In the genomic region with DNA sequence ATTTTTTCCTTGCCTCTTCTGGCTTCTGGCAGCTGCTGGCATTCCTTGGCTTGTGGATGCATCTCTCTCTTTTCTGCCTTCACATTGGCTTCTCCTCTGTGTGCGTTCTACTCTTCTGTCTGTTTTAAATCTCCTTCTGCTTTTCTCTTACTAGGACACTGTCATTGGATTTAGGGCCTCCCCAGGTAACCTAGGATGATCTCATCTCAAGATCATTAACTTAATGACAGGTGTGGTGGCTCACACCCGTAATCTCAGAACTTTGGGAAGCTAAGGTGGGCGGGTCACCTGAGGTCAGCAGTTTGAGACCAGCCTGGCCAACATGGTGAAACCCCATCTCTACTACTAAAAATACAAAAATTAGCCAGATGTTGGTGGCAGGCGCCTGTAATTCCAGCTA, we compare ENCODE assay signal across 34 cellular contexts. TPM values are rescaled to one million over a fixed set of nuclear protein-coding genes. Genes with fewer than 3 reads are reported as not detected.
DNase-seq lines count a peak whose midpoint lies in the region; ATAC-seq, FAIRE-seq and TF ChIP-seq lines count a peak whose summit lies in the region.
"Had no signal": no experiment of that assay in that cellular context is flagged by ENCODE, and none has a peak within 500 bp of the region (broad histone marks: within the 10 kb centered on the region; RNA-seq: fewer than 3 reads in every experiment).

No MANE protein-coding gene starts in this region.

- no peaks in the 10 kb centered on the region for H3K4me1 ChIP-seq in HEK293 (ENCODE audit: control insufficient read depth, insufficient read depth, low read length)
- H3K4me1 ChIP-seq in K562 (replicated peaks in 1 of 2; ENCODE audit: control insufficient read depth in 2 of 2, insufficient read depth in 2 of 2, low read length in 2 of 2): peaks cover 7 to 11% of the 10 kb centered on the region in 2 experiments
- H3K4me1 ChIP-seq in mucosa of descending colon (ENCODE audit: low read depth): no peaks in the 10 kb centered on the region
- H3K4me1 ChIP-seq in BE2C: no peaks in the 10 kb centered on the region
- H3K4me1 ChIP-seq: A549; BLaER1 treated with 17β-estradiol and CSF1 and Interleukin-3, amounts not matched to agents 10 nM and 100 nM had no signal

- H3K9ac ChIP-seq in K562 (ENCODE audit: insufficient read depth in 1 of 2, low read depth in 2 of 2, low read length in 2 of 2): no peak overlapping the region
- H3K9ac ChIP-seq: BLaER1; BLaER1 treated with 17β-estradiol and CSF1 and Interleukin-3, amounts not matched to agents 10 nM and 100 nM had no signal

- TF ChIP-seq POLR2A in K562 (conservative IDR thresholded peaks at IDR 0.05): no peak

- H3K36me3 ChIP-seq in HEK293 (ENCODE audit: control insufficient read depth in 2 of 2, insufficient read depth in 1 of 2, low read length in 2 of 2) (no peaks in the 10 kb centered on the region), K562 (ENCODE audit: control insufficient read depth, insufficient read depth, low read length) (no peaks in the 10 kb centered on the region), mucosa of descending colon (ENCODE audit: low read depth) (no peaks in the 10 kb centered on the region), BE2C (no peaks in the 10 kb centered on the region)
- H3K36me3 ChIP-seq: BLaER1; BLaER1 treated with 17β-estradiol and CSF1 and Interleukin-3, amounts not matched to agents 10 nM and 100 nM had no signal

- DNase-seq in K562 (ENCODE audit: extremely low read depth in 1 of 4, low spot score in 3 of 4) (no peak), left colon (no peak), mucosa of descending colon (no peak), OCI-M1 (lab: John Stamatoyannopoulos, UW) (no peak), BE2C (no peak), COLO668 (lab: John Stamatoyannopoulos, UW; ENCODE audit: unreplicated experiment) (no peak), left ventricle myocardium superior (no peak)
- DNase-seq: 8988T; ACHN; AML-193; C1 segment of cervical spinal cord; Caco-2; Calu3; CD4-positive, alpha-beta memory T cell; CD4-positive, alpha-beta T cell; CD4-positive, CD25-positive, alpha-beta regulatory T cell; CD8-positive, alpha-beta memory T cell; CD8-positive, alpha-beta T cell; COR-L47; DMS 273 treated with DMSO at 0.1 percent for 48 hours; DMS153; DMS53; DMS79; DMS79 treated with DMSO at 0.1 percent for 48 hours; DND-41; EL had no signal

- no peak for TF ChIP-seq RAD21 in K562 (CRISPR knock-in tag; conservative IDR thresholded peaks at IDR 0.05 in 1 of 2, IDR thresholded peaks at IDR 0.05 in 1 of 2)

- no peak for TF ChIP-seq EP300 in K562 (IDR thresholded peaks at IDR 0.05; ENCODE audit: low read length)

- intact Hi-C loops in K562 (cut with micrococcal nuclease) (no loop called here), left colon (cut with DNase I, micrococcal nuclease) (no loop called here), mucosa of descending colon (cut with DNase I, micrococcal nuclease) (no loop called here), left ventricle myocardium superior (cut with micrococcal nuclease) (no loop called here)

- no peak overlapping the region for H3K27ac ChIP-seq in HEK293 (ENCODE audit: extremely low read depth, low read depth, low read length)
- H3K27ac ChIP-seq in K562 (ENCODE audit: extremely low read depth, low read depth, low read length): no peak overlapping the region
- H3K27ac ChIP-seq: 22Rv1; A549; BLaER1; BLaER1 treated with 17β-estradiol and CSF1 and Interleukin-3, amounts not matched to agents 10 nM and 100 nM; C4-2B had no signal

- 40% methylated on average over 4 of the region's 4 CpGs for WGBS in K562 (ENCODE audit: insufficient coverage, low coverage, missing lambda C conversion rate)

- CTCF ChIA-PET in HEK293 (lab: Yijun Ruan, JAX): no interaction called here
- CTCF ChIA-PET in K562 (lab: Yijun Ruan, JAX; ENCODE audit: low intra/inter-chr PET ratio): no interaction called here

- ATAC-seq in K562 (no peak), left colon (peak; percentile 52), mucosa of descending colon (peak; percentile 52), left ventricle myocardium superior (no peak)
- ATAC-seq: A549; CD8-positive, alpha-beta T cell had no signal

- POLR2A ChIA-PET in HEK293 (lab: Yijun Ruan, JAX): no interaction called here
- POLR2A ChIA-PET in K562 (lab: Yijun Ruan, JAX): no interaction called here

- BruUV-seq in K562 (replicated peaks; lab: Mats Ljungman, UMichigan): no TSS peak

- H3K79me2 ChIP-seq in K562 (ENCODE audit: control insufficient read depth, insufficient read depth, low read length): no peaks in the 10 kb centered on the region

- in situ Hi-C loops in K562 (cut with MboI): no loop called here

- FAIRE-seq in K562 (lab: Jason Lieb, UNC): no peak
- FAIRE-seq: A204.1, A549, D721Med had no signal

- TF ChIP-seq CTCF in HEK293 (tag by site-specific recombination; IDR thresholded peaks at IDR 0.05): no peak
- no peak for TF ChIP-seq CTCF in K562 (IDR thresholded peaks at IDR 0.05 in 2 of 3, conservative IDR thresholded peaks at IDR 0.05 in 1 of 3; ENCODE audit: insufficient read depth in 2 of 3, low read depth in 1 of 3, low read length in 3 of 3)
- no peak for TF ChIP-seq CTCF in mucosa of descending colon (IDR thresholded peaks at IDR 0.05)
- TF ChIP-seq CTCF in BE2C (IDR thresholded peaks at IDR 0.05; ENCODE audit: low read depth, low read length): no peak

- H3K4me3 ChIP-seq in HEK293 (ENCODE audit: low read depth, low read length) (no peak overlapping the region), K562 (no peak overlapping the region), mucosa of descending colon (no peak overlapping the region), BE2C (ENCODE audit: low read depth, low read length) (no peak overlapping the region)
- H3K4me3 ChIP-seq: A549; BLaER1; BLaER1 treated with 17β-estradiol and CSF1 and Interleukin-3, amounts not matched to agents 10 nM and 100 nM had no signal

- no peaks in the 10 kb centered on the region for H3K9me1 ChIP-seq in K562 (ENCODE audit: control insufficient read depth, insufficient read depth, low read length)

- H3K4me2 ChIP-seq in K562 (ENCODE audit: insufficient read depth, low read length): no peak overlapping the region
- H3K4me2 ChIP-seq: A549; BLaER1; BLaER1 treated with 17β-estradiol and CSF1 and Interleukin-3, amounts not matched to agents 10 nM and 100 nM had no signal

- H4K20me1 ChIP-seq in K562 (replicated peaks; ENCODE audit: control insufficient read depth, insufficient read depth, low read length): no peaks in the 10 kb centered on the region
- H4K20me1 ChIP-seq: BLaER1; BLaER1 treated with 17β-estradiol and CSF1 and Interleukin-3, amounts not matched to agents 10 nM and 100 nM had no signal

- H3K9me3 ChIP-seq in HEK293 (ENCODE audit: control insufficient read depth, insufficient read depth, low read depth, low read length) (no peaks in the 10 kb centered on the region), K562 (replicated peaks; ENCODE audit: control insufficient read depth, insufficient read depth, low read depth, low read length) (peaks cover 4% of the 10 kb centered on the region; the same call in 1 of the 2 replicates), mucosa of descending colon (no peaks in the 10 kb centered on the region), BE2C (no peaks in the 10 kb centered on the region)
- H3K9me3 ChIP-seq: A549, BLaER1, Caco-2 had no signal

- no peak overlapping the region for H2AFZ ChIP-seq in K562 (ENCODE audit: low read depth, low read length)

- H3K27me3 ChIP-seq in K562 (ENCODE audit: control insufficient read depth in 2 of 2, insufficient read depth in 2 of 2, low read length in 2 of 2) (no peaks in the 10 kb centered on the region; a peak in 1 of 5 replicates), BE2C (no peaks in the 10 kb centered on the region)
- H3K27me3 ChIP-seq: BLaER1; BLaER1 treated with 17β-estradiol and CSF1 and Interleukin-3, amounts not matched to agents 10 nM and 100 nM had no signal

TF ChIP-seq in HEK293, 187 proteins besides CTCF, POLR2A, EP300 and RAD21 (continues in another document):
- TF ChIP-seq ZNF354C (tag by site-specific recombination; IDR thresholded peaks at IDR 0.05; ENCODE audit: borderline replicate concordance, low read depth) (no peak), ZNF544 (tag by site-specific recombination; IDR thresholded peaks at IDR 0.05) (no peak), SETDB1 (IDR thresholded peaks at IDR 0.05; ENCODE audit: insufficient read length, low read length) (peak; percentile 13)

TF ChIP-seq in K562, 482 proteins besides CTCF, POLR2A, EP300 and RAD21:
- TF ChIP-seq DDX20 (tag; IDR thresholded peaks at IDR 0.05; ENCODE audit: low read depth) (no peak), RBM25 (IDR thresholded peaks at IDR 0.05; ENCODE audit: low read depth, low read length, severe bottlenecking) (peak; percentile 50)

RNA-seq across cellular contexts. Expression of gene ULK4, which starts 40.9 kb away (rescaled TPM):
- 5.5 and 12.7 TPM in 2 replicates for total RNA-seq in K562 (2011; cell fraction: chromatin; rRNA removed; ENCODE audit: low replicate concordance)
- 3.6 and 3.8 TPM in 2 replicates for total RNA-seq in K562 (2011; cell fraction: nucleolus; rRNA removed)
- total RNA-seq in K562 (2011; cell fraction: nucleoplasm; rRNA removed): 5.5 and 6.0 TPM in 2 replicates
- total RNA-seq in K562 (2014; rRNA removed) (2.9 and 5.7 TPM in 2 replicates), K562 (2014; rRNA removed; fragmentation: Illumina TruSeq; extraction: Trizol) (5.2 and 5.9 TPM in 2 replicates), K562 (2015; rRNA removed; fragmentation: Illumina TruSeq; extraction: Trizol) (4.6 and 4.8 TPM in 2 replicates), K562 (2021) (3.1 and 3.3 TPM in 2 replicates), left colon (1 to 10 TPM; 5.3 to 5.7 TPM), mucosa of descending colon (10 to 100 TPM in 1 of 3 donors, 1 to 10 TPM in 2; 7.2 to 10.1 (median 9.5) TPM), left ventricle myocardium superior (1.5 TPM)
- polyA plus RNA-seq in K562 (2011; rRNA removed) (2.1 and 3.2 TPM in 2 replicates), K562 (2014; fragmentation: Illumina TruSeq; extraction: Trizol) (3.0 and 3.7 TPM in 2 replicates), K562 (2014; fragmentation: Nextera tagmentation; extraction: Ambion mirVana) (1 to 10 TPM; 3.4 to 5.4 TPM), K562 (2014; rRNA removed) (2.9 and 3.5 TPM in 2 replicates)
- polyA plus RNA-seq in K562 (2011; cell fraction: cytosol; rRNA removed): 0.95 and 0.99 TPM in 2 replicates
- polyA plus RNA-seq in K562 (2011; cell fraction: nucleus; rRNA removed): 2.9 and 3.5 TPM in 2 replicates
- polyA plus RNA-seq in K562 (2012): 1.4 and 3.2 TPM in 2 replicates
- 3.1 and 5.1 TPM in 2 replicates for polyA minus RNA-seq in K562 (2011; rRNA and poly(A)+ RNA removed)
- polyA minus RNA-seq in K562 (2011; cell fraction: cytosol; rRNA and poly(A)+ RNA removed): 2.3 TPM in 1 of 2 replicates, not detected in the other
- polyA minus RNA-seq in K562 (2011; cell fraction: nucleus; rRNA and poly(A)+ RNA removed): 6.5 and 6.6 TPM in 2 replicates
- polyA plus RNA-seq in BE2C (2012; ENCODE audit: insufficient read depth, insufficient read length, low read depth): 0.54 TPM

Comparison
In these comparisons a context has a peak if more than half of its experiments do, and no peak if none do; other contexts are left out.
1. ATAC-seq: peak in left colon (single experiment) and mucosa of descending colon (single experiment); none in K562 (single experiment) and left ventricle myocardium superior (single experiment).
2. Of the 44 proteins assayed by ChIP-seq in both K562 and HEK293: peak only in K562: none; only in HEK293: SETDB1; in both: none; in neither: 43.